ENCODE assay signal across 8 cellular contexts in genomic region chr1:33181906-33182305, GRCh38. TPM values are rescaled to one million over a fixed set of nuclear protein-coding genes. Genes with fewer than 3 reads are reported as not detected.
DNase-seq lines count a peak whose midpoint lies in the region; ATAC-seq and TF ChIP-seq lines count a peak whose summit lies in the region.

TSS of gene TRIM62 (minus strand) at chr1:33182043. CDS start at chr1:33181432, 611 bp downstream.

- H3K27me3 ChIP-seq in BE2C (no peaks in the 10 kb centered on the region), Peyer's patch (no peaks in the 10 kb centered on the region)

- H3K4me3 ChIP-seq in BE2C (ENCODE audit: low read depth, low read length) (peak within 1 kb of the TSS; percentile 53), Peyer's patch (peak within 1 kb of the TSS; percentile 76 to 96 (median 85))

- H3K27ac ChIP-seq in Peyer's patch, result peak within 1 kb of the TSS; percentile 74 to 80 (median 78)

- H3K4me1 ChIP-seq in BE2C, result no peaks in the 10 kb centered on the region
- H3K4me1 ChIP-seq in Peyer's patch, result peaks cover 0 to 22% (median 9%) of the 10 kb centered on the region in 4 donors

- TF ChIP-seq CTCF in BE2C (IDR thresholded peaks at IDR 0.05; ENCODE audit: low read depth, low read length) (no peak), Peyer's patch (IDR thresholded peaks at IDR 0.05) (no peak), natural killer cell (IDR thresholded peaks at IDR 0.05) (no peak)

- peak within 1 kb of the TSS; percentile 45 to 79 for H3K27ac Mint-ChIP-seq in natural killer cell

- H3K27me3 Mint-ChIP-seq in natural killer cell (ENCODE audit: low read depth in 2 of 2), result peaks cover 17 to 22% of the 10 kb centered on the region in 2 donors

- peak; percentile 29 for ATAC-seq in GM19468 (IDR thresholded peaks at IDR 0.05; ENCODE audit: extremely low read depth, unreplicated experiment)
- ATAC-seq in natural killer cell, result peak; percentile 79 to 85 (median 79)

- no peaks in the 10 kb centered on the region for H3K9me3 Mint-ChIP-seq in natural killer cell

- peaks cover 27 to 48% of the 10 kb centered on the region in 2 donors for H3K4me1 Mint-ChIP-seq in natural killer cell

- H3K4me3 Mint-ChIP-seq in natural killer cell, result peak within 1 kb of the TSS; percentile 91

- intact Hi-C loops in natural killer cell (cut with micrococcal nuclease), result loop anchor here (2.0 kb wide), 1 partner anchor 55 kb away; no protein-coding TSS in a partner anchor

- no peaks in the 10 kb centered on the region for H3K9me3 ChIP-seq in BE2C
- H3K9me3 ChIP-seq in Peyer's patch, result no peaks in the 10 kb centered on the region

- no peaks in the 10 kb centered on the region for H3K36me3 Mint-ChIP-seq in natural killer cell

- peak; percentile 11 to 35 for TF ChIP-seq POLR2A in Peyer's patch (IDR thresholded peaks at IDR 0.05)

- no peaks in the 10 kb centered on the region for H3K36me3 ChIP-seq in BE2C
- no peaks in the 10 kb centered on the region for H3K36me3 ChIP-seq in Peyer's patch

- DNase-seq in BE2C (peak; percentile 85), KG1 (lab: John Stamatoyannopoulos, UW) (peak; percentile 63), Peyer's patch (peak; percentile 80 to 93 (median 92)), fibroblast of peridontal ligament (ENCODE audit: extremely low read depth) (peak; percentile 77), natural killer cell (peak; percentile 79)
- peak; percentile 55 to 69 for DNase-seq in activated T-helper 1 cell treated with anti-CD3 and anti-CD28 coated beads, Interleukin-2, amount 50 U/mL, for 16 hours (ENCODE audit: low read depth in 1 of 2, low spot score in 1 of 2)
- DNase-seq in stimulated activated naive CD4-positive, alpha-beta T cell (lab: John Stamatoyannopoulos, UW), result peak; percentile 32 to 75 (median 69)

RNA-seq across cellular contexts. Expression of gene TRIM62, which starts in this region (rescaled TPM):
- polyA plus RNA-seq in BE2C (2012; ENCODE audit: insufficient read depth, insufficient read length, low read depth), result 13.3 TPM
- 10 to 100 TPM in 3 of 4 donors, 1 to 10 TPM in 1; 3.5 to 22.8 (median 17.9) TPM for total RNA-seq in Peyer's patch
- 10 to 100 TPM; 18.2 to 35.4 (median 23.2) TPM for total RNA-seq in natural killer cell

Comparison
In these comparisons a context has a peak if more than half of its experiments do, and no peak if none do; other contexts are left out.
1. Peak in every context shown above with its lines: DNase-seq, ATAC-seq, H3K4me3 ChIP-seq and H3K27ac ChIP-seq.